In the genomic region with DNA sequence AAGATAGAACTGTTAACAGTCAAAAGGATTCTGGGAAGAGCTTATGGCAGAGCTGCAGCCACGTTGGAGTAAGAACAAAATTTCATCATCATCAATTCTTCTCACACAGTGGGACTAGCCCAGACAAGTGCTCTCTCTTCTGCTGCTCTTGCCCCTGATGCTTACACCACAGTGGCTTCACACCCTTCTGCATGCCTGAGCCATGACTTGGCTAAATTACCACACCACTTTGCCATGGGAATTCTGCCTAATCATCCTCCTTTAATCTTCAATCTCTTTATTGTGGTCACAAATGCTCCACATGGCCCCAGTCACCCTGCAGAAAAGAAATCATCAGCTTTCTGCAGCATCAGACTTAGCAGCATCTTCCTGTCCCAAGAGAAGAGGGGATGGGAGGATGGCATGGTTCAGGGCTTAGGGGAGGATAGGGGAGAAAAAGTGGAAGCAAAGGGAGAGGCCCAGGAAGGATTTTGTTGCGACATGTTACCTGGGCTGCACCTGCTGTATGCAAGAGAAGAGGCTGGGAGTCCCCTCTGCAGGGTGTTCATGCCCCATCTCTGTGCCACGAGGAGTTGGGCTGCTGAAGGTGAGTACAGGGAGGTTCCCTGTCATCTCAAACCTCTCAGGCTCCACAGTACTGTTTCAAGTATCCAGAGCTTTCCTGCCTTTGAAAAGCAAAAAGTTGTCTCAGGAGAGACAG, we compare ENCODE assay signal across 1 cellular context.
TF ChIP-seq lines count a peak whose summit lies in the region.

No MANE protein-coding gene starts in this region.

TF ChIP-seq in WTC11, 78 proteins besides CTCF, POLR2A, EP300 and RAD21 (continued from another document):
- TF ChIP-seq, protein P1, sequence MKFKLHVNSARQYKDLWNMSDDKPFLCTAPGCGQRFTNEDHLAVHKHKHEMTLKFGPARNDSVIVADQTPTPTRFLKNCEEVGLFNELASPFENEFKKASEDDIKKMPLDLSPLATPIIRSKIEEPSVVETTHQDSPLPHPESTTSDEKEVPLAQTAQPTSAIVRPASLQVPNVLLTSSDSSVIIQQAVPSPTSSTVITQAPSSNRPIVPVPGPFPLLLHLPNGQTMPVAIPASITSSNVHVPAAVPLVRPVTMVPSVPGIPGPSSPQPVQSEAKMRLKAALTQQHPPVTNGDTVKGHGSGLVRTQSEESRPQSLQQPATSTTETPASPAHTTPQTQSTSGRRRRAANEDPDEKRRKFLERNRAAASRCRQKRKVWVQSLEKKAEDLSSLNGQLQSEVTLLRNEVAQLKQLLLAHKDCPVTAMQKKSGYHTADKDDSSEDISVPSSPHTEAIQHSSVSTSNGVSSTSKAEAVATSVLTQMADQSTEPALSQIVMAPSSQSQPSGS (CRISPR knock-in tag; IDR thresholded peaks at IDR 0.05; ENCODE audit: borderline replicate concordance, low read depth): no peak
- TF ChIP-seq IRF2 (CRISPR knock-in tag; IDR thresholded peaks at IDR 0.05; ENCODE audit: borderline replicate concordance, low read depth): no peak
- TF ChIP-seq FOXJ3 (CRISPR knock-in tag; IDR thresholded peaks at IDR 0.05; ENCODE audit: borderline replicate concordance): no peak
- TF ChIP-seq ZNF317 (CRISPR knock-in tag; IDR thresholded peaks at IDR 0.05; ENCODE audit: borderline replicate concordance, low read depth): no peak
- no peak for TF ChIP-seq KAT7 (CRISPR knock-in tag; IDR thresholded peaks at IDR 0.05; ENCODE audit: borderline replicate concordance)
